16 cellular contexts compared by ENCODE assay signal in the genomic region with DNA sequence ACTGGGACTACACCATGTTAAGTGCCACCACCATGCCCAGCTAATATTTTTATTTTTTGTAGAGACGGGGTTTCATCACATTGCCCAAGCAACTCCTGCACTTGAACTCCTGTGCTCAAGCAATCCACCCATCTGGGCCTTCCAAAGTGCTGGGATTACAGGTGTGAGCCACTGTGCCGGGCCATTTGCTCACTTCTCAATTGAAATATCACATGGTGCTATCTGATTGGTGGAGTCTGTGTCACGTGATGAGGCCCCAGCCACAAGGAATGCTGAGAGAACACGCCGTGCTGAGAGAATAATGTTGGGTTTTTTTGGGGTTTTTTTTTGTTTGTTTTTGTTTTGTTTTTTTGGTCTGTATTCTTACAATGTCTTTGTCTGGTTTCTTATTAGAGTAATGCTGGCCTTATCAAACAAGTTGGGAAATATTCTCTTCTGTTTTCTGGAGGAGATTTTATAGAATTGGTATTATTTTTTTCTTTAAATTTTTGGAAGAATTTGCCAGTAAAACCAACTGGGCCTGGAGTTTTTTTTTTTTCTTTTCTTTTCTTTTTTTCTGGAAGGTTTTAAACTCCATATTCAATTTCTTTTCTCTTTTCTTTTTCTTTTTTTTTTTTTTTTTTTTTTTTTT.
A peak's percentile ranks its signal among the peaks of the same experiment; 100 is the strongest.
DNase-seq lines count a peak whose midpoint lies in the region; ATAC-seq lines count a peak whose summit lies in the region.
"Had no signal": no experiment of that assay in that cellular context is flagged by ENCODE, and none has a peak within 500 bp of the region (broad histone marks: within the 10 kb centered on the region; RNA-seq: fewer than 3 reads in every experiment).

No MANE protein-coding gene starts in this region.

- peak; percentile 29 for DNase-seq in NCI-H82 (lab: John Stamatoyannopoulos, UW)
- DNase-seq in NCI-H82 treated with DMSO at 0.1 percent for 48 hours (lab: John Stamatoyannopoulos, UW; ENCODE audit: unreplicated experiment), result no peak
- peak; percentile 27 for DNase-seq in Jurkat, Clone E6-1 (ENCODE audit: low read depth, low spot score)
- peak; percentile 33 for DNase-seq in SK-MEL-5 (ENCODE audit: low read depth, low spot score)
- peak; percentile 11 for DNase-seq in islet precursor cell
- no peak for DNase-seq in sciatic nerve (ENCODE audit: low spot score)
- no peak for DNase-seq in cardiac septum (ENCODE audit: low spot score)
- DNase-seq: HFFc6, KBM-7, MG63, NCI-H1105 treated with DMSO at 0.1 percent for 48 hours, NCI-H1930, NCI-H2171, OCI-M1 had no signal

- in situ Hi-C loops in SK-MEL-5 (cut with HindIII; ENCODE audit: low pct_unique_long_range_greater_than_20kb, low sequenced_read_pairs), result no loop called here

- intact Hi-C loops in sciatic nerve (cut with DNase I) (no loop called here), cardiac septum (cut with DNase I) (no loop called here)

- ATAC-seq in sciatic nerve (no peak), HG03469 (IDR thresholded peaks at IDR 0.05; ENCODE audit: unreplicated experiment) (no peak)

- no peak overlapping the region for H3K4me3 ChIP-seq in Jurkat, Clone E6-1 (ENCODE audit: low read length)
- H3K4me3 ChIP-seq: BLaER1 treated with 17β-estradiol and CSF1 and Interleukin-3, amounts not matched to agents 10 nM and 100 nM; MG63 had no signal

Comparison
In these comparisons a context has a peak if more than half of its experiments do, and no peak if none do; other contexts are left out.
1. DNase-seq: peak in NCI-H82 (single experiment), Jurkat, Clone E6-1 (single experiment), SK-MEL-5 (single experiment) and islet precursor cell (single experiment); none in NCI-H82 treated with DMSO at 0.1 percent for 48 hours (single experiment), sciatic nerve (single experiment) and cardiac septum (single experiment).